8 cellular contexts compared by ENCODE assay signal in genomic region chr7:158811894-158812293, GRCh38. TPM values are rescaled to one million over a fixed set of nuclear protein-coding genes. Genes with fewer than 3 reads are reported as not detected.
DNase-seq lines count a peak whose midpoint lies in the region; ATAC-seq, FAIRE-seq and TF ChIP-seq lines count a peak whose summit lies in the region.

No MANE protein-coding gene starts in this region.

- H3K9me3 ChIP-seq in A549 (no peaks in the 10 kb centered on the region), Loucy (ENCODE audit: insufficient read depth, low read depth, low read length) (no peaks in the 10 kb centered on the region), neural progenitor cell (ENCODE audit: low read depth) (no peaks in the 10 kb centered on the region)

- H3K4me1 Mint-ChIP-seq in effector memory CD8-positive, alpha-beta T cell (ENCODE audit: low read depth in 2 of 2) = peaks cover 71 to 78% of the 10 kb centered on the region in 2 donors
- H3K4me1 Mint-ChIP-seq in neural progenitor cell = peaks cover 21% of the 10 kb centered on the region

- H3K9me3 Mint-ChIP-seq in effector memory CD8-positive, alpha-beta T cell = no peaks in the 10 kb centered on the region
- H3K9me3 Mint-ChIP-seq in neural progenitor cell = peaks cover 3% of the 10 kb centered on the region

- no peak for TF ChIP-seq POLR2A in A549 (IDR thresholded peaks at IDR 0.05; ENCODE audit: low read length)

- H3K27me3 ChIP-seq in Loucy (ENCODE audit: insufficient read depth, low read length, poor library complexity, severe bottlenecking) (no peaks in the 10 kb centered on the region), neural progenitor cell (no peaks in the 10 kb centered on the region)

- H3K27ac Mint-ChIP-seq in effector memory CD8-positive, alpha-beta T cell = peak overlapping the region; percentile 87
- no peak overlapping the region for H3K27ac Mint-ChIP-seq in neural progenitor cell

- peaks cover 12% of the 10 kb centered on the region; the same call in 1 of the 2 replicates for H3F3A ChIP-seq in Loucy (ENCODE audit: low read depth)
- H3F3A ChIP-seq in neural progenitor cell (ENCODE audit: low read depth) = peaks cover 15% of the 10 kb centered on the region

- TF ChIP-seq CTCF in A549 (IDR thresholded peaks at IDR 0.05) (no peak), Loucy (conservative IDR thresholded peaks at IDR 0.05; ENCODE audit: low read length) (no peak), neural progenitor cell (IDR thresholded peaks at IDR 0.05) (no peak)

- peak overlapping the region; percentile 62 to 66 for H3K4me3 Mint-ChIP-seq in effector memory CD8-positive, alpha-beta T cell
- no peak overlapping the region for H3K4me3 Mint-ChIP-seq in neural progenitor cell

- POLR2A ChIA-PET in A549 (lab: Yijun Ruan, JAX) = interaction anchor here (1.5 kb wide), 1 partner anchor 17 kb away, joined by 6 read pairs; the partner anchor contains the start of gene ESYT2

- H4K20me1 ChIP-seq in Loucy (ENCODE audit: insufficient read depth, low read length, poor library complexity, severe bottlenecking) (peaks cover 67% of the 10 kb centered on the region), neural progenitor cell (ENCODE audit: low read depth) (no peaks in the 10 kb centered on the region)

- TF ChIP-seq EP300 in A549 (IDR thresholded peaks at IDR 0.05) = no peak

- H3K36me3 Mint-ChIP-seq in effector memory CD8-positive, alpha-beta T cell (ENCODE audit: insufficient read depth) = peaks cover 66% of the 10 kb centered on the region
- peaks cover 12% of the 10 kb centered on the region for H3K36me3 Mint-ChIP-seq in neural progenitor cell

- peak overlapping the region; percentile 52 for H3K4me2 ChIP-seq in A549
- peak overlapping the region; percentile 86 for H3K4me2 ChIP-seq in Loucy (ENCODE audit: low read depth, low read length, poor library complexity, severe bottlenecking)
- no peak overlapping the region for H3K4me2 ChIP-seq in neural progenitor cell

- H3K9ac ChIP-seq in Loucy (ENCODE audit: low read depth, low read length, poor library complexity, severe bottlenecking) (peak overlapping the region; percentile 59), neural progenitor cell (no peak overlapping the region)

- no peak for TF ChIP-seq RAD21 in A549 (conservative IDR thresholded peaks at IDR 0.05 in 1 of 2, IDR thresholded peaks at IDR 0.05 in 1 of 2)

- peaks cover 62% of the 10 kb centered on the region for H3K4me1 ChIP-seq in A549
- H3K4me1 ChIP-seq in Loucy (ENCODE audit: insufficient read depth, low read length, poor library complexity, severe bottlenecking) = peaks cover 86% of the 10 kb centered on the region
- peaks cover 25% of the 10 kb centered on the region for H3K4me1 ChIP-seq in neural progenitor cell

- FAIRE-seq in A549 (lab: Jason Lieb, UNC) = no peak

- WGBS in A549 (ENCODE audit: missing lambda C conversion rate) = 71% methylated on average over 3 of the region's 5 CpGs

- no peaks in the 10 kb centered on the region for H3K27me3 Mint-ChIP-seq in effector memory CD8-positive, alpha-beta T cell
- no peaks in the 10 kb centered on the region for H3K27me3 Mint-ChIP-seq in neural progenitor cell (ENCODE audit: insufficient read depth, low read depth)

- H2AFZ ChIP-seq in Loucy (ENCODE audit: low read length) (no peak overlapping the region), neural progenitor cell (replicated peaks) (no peak overlapping the region)

- DNase-seq in A549 (ENCODE audit: low read depth in 1 of 2, low spot score in 1 of 2) (no peak), neural progenitor cell (ENCODE audit: low spot score) (peak; percentile 5), germinal center (ENCODE audit: low spot score) (no peak), SIG-M5 (lab: John Stamatoyannopoulos, UW) (no peak)
- DNase-seq in effector memory CD8-positive, alpha-beta T cell = no peak

- H3K36me3 ChIP-seq in Loucy (ENCODE audit: insufficient read depth, low read length) (peaks cover 16% of the 10 kb centered on the region; the same call in 1 of the 2 replicates), neural progenitor cell (no peaks in the 10 kb centered on the region)

- CTCF ChIA-PET in A549 (lab: Yijun Ruan, JAX) = interaction anchor here (1.0 to 1.7 kb wide), 4 partner anchors 9 to 165 kb away, joined by 3 read pairs; partner anchors contain the start of gene ESYT2

- ATAC-seq in A549 (peak; percentile 49 to 64; a peak in 4 of 6 replicates), GM19452 (IDR thresholded peaks at IDR 0.05; ENCODE audit: unreplicated experiment) (no peak), GM18519 (IDR thresholded peaks at IDR 0.05; ENCODE audit: low FRiP score, unreplicated experiment) (no peak)
- ATAC-seq in effector memory CD8-positive, alpha-beta T cell (replicated peaks) = no peak

- no peak overlapping the region for H3K4me3 ChIP-seq in A549
- H3K4me3 ChIP-seq in Loucy (ENCODE audit: low read length, poor library complexity, severe bottlenecking) = peak overlapping the region; percentile 51
- H3K4me3 ChIP-seq in neural progenitor cell = no peak overlapping the region

- H3K79me2 ChIP-seq in Loucy (ENCODE audit: insufficient read depth, low read length) = peaks cover 98% of the 10 kb centered on the region
- H3K79me2 ChIP-seq in neural progenitor cell (ENCODE audit: low read depth) = peaks cover 88% of the 10 kb centered on the region

- no peaks in the 10 kb centered on the region for H3K9me2 ChIP-seq in Loucy (replicated peaks; ENCODE audit: low read depth, low read length)

- peak overlapping the region; percentile 55 to 89 for H3K27ac ChIP-seq in A549
- H3K27ac ChIP-seq in neural progenitor cell = no peak overlapping the region

TF ChIP-seq in A549, 52 proteins besides CTCF, POLR2A, EP300 and RAD21:
- TF ChIP-seq FOSL2 (IDR thresholded peaks at IDR 0.05) (no peak), FOSL2 (CRISPR knock-in tag; IDR thresholded peaks at IDR 0.05) (no peak), SMC3 (IDR thresholded peaks at IDR 0.05) (no peak)

RNA-seq across cellular contexts. Expression of gene ESYT2, which starts 17.4 kb away (rescaled TPM):
- polyA plus RNA-seq in A549 (2011; rRNA removed) (73.2 and 77.0 TPM in 2 replicates), A549 (2017; fragmentation: RNase III; extraction: RNeasy Plus Mini Kit Qiagen cat#74134 plus additional on column Dnase treatment) (41.8 to 48.3 TPM (median 45.8 TPM) in 3 replicates)
- 22.5 and 29.6 TPM in 2 replicates for polyA plus RNA-seq in A549 (2012; cell fraction: cytosol; rRNA removed)
- polyA plus RNA-seq in A549 (2012; cell fraction: nucleus; rRNA removed) = 30.1 and 31.2 TPM in 2 replicates
- polyA minus RNA-seq in A549 (2011; rRNA and poly(A)+ RNA removed) = 54.6 and 62.5 TPM in 2 replicates
- total RNA-seq in neural progenitor cell (ENCODE audit: low replicate concordance) = 33.4 and 39.3 TPM in 2 replicates

RNA-seq across cellular contexts. Expression of gene DYNC2I1, which starts 44.5 kb away (rescaled TPM):
- 10.6 and 17.4 TPM in 2 replicates for polyA plus RNA-seq in A549 (2011; rRNA removed)
- polyA plus RNA-seq in A549 (2012; cell fraction: cytosol; rRNA removed) = 11.0 and 11.8 TPM in 2 replicates
- polyA plus RNA-seq in A549 (2012; cell fraction: nucleus; rRNA removed) = 41.8 and 42.7 TPM in 2 replicates
- 8.7 to 10.0 TPM (median 9.1 TPM) in 3 replicates for polyA plus RNA-seq in A549 (2017; fragmentation: RNase III; extraction: RNeasy Plus Mini Kit Qiagen cat#74134 plus additional on column Dnase treatment)
- polyA minus RNA-seq in A549 (2011; rRNA and poly(A)+ RNA removed) = 5.8 and 7.5 TPM in 2 replicates
- total RNA-seq in neural progenitor cell (ENCODE audit: low replicate concordance) = 12.9 and 15.8 TPM in 2 replicates

Comparison
In these comparisons a context has a peak if more than half of its experiments do, and no peak if none do; other contexts are left out.
1. ATAC-seq: peak in A549 (2 of 2); none in effector memory CD8-positive, alpha-beta T cell (single experiment), GM19452 (single experiment) and GM18519 (single experiment).